ENCODE assay signal across 10 cellular contexts in genomic region chr1:9792156-9793042, GRCh38. TPM values are rescaled to one million over a fixed set of nuclear protein-coding genes. Genes with fewer than 3 reads are reported as not detected.
A peak's percentile ranks its signal among the peaks of the same experiment; 100 is the strongest.
DNase-seq lines count a peak whose midpoint lies in the region; ATAC-seq lines count a peak whose summit lies in the region.
"Had no signal": no experiment of that assay in that cellular context is flagged by ENCODE, and none has a peak within 500 bp of the region (broad histone marks: within the 10 kb centered on the region; RNA-seq: fewer than 3 reads in every experiment).

No MANE protein-coding gene starts in this region.

- no peaks in the 10 kb centered on the region for H3K36me3 Mint-ChIP-seq in T-helper 17 cell (ENCODE audit: low read depth)

- no peak overlapping the region for H2AK5ac ChIP-seq in mesenchymal stem cell (ENCODE audit: low read length, severe bottlenecking)

- 77% methylated on average over 12 of the region's 14 CpGs for WGBS in mesenchymal stem cell

- DNase-seq in DMS153 treated with DMSO at 0.1 percent for 48 hours (lab: John Stamatoyannopoulos, UW; ENCODE audit: unreplicated experiment) (peak; percentile 89), NCI-H1092 (lab: John Stamatoyannopoulos, UW) (peak; percentile 98), T-helper 17 cell (no peak), mesenchymal stem cell (no peak), KBM-7 (no peak)
- DNase-seq: activated CD4-positive, alpha-beta T cell treated with anti-CD3 and anti-CD28 coated beads, Interleukin-2, amount 50 U/mL, for 1 hour had no signal

- H3K27me3 Mint-ChIP-seq in T-helper 17 cell, result no peaks in the 10 kb centered on the region

- H3K9me3 ChIP-seq in T-helper 17 cell (ENCODE audit: control insufficient read depth, low read length, poor library complexity, severe bottlenecking) (no peaks in the 10 kb centered on the region), mesenchymal stem cell (ENCODE audit: control insufficient read depth, low read length) (no peaks in the 10 kb centered on the region)
- H3K9me3 ChIP-seq: thoracic aorta had no signal

- no peaks in the 10 kb centered on the region for H3K36me3 ChIP-seq in mesenchymal stem cell (ENCODE audit: control insufficient read depth in 1 of 2, insufficient read depth in 2 of 2, low read depth in 1 of 2, low read length in 2 of 2)
- H3K36me3 ChIP-seq: thoracic aorta had no signal

- H3K9ac ChIP-seq in mesenchymal stem cell (ENCODE audit: low read length), result no peak overlapping the region

- H3K4me2 ChIP-seq in mesenchymal stem cell (ENCODE audit: low read length, poor library complexity, severe bottlenecking), result peak overlapping the region; percentile 3

- H3K4me1 ChIP-seq in mesenchymal stem cell (ENCODE audit: control insufficient read depth, insufficient read depth, low read depth, low read length), result peaks cover 25% of the 10 kb centered on the region

- no peak overlapping the region for H3K27ac ChIP-seq in mesenchymal stem cell (ENCODE audit: low read length, poor library complexity, severe bottlenecking)
- H3K27ac ChIP-seq: thoracic aorta had no signal

- no peak overlapping the region for H4K8ac ChIP-seq in mesenchymal stem cell (ENCODE audit: low read length)

- H3K4me1 Mint-ChIP-seq in T-helper 17 cell, result peaks cover 39% of the 10 kb centered on the region

- H3K4ac ChIP-seq in mesenchymal stem cell (ENCODE audit: low read depth in 1 of 2, low read length in 2 of 2), result no peak overlapping the region

- H3K27me3 ChIP-seq in mesenchymal stem cell (ENCODE audit: control insufficient read depth in 1 of 2, insufficient read depth in 1 of 2, low read length in 2 of 2), result no peaks in the 10 kb centered on the region

- no peak overlapping the region for H3K18ac ChIP-seq in mesenchymal stem cell (ENCODE audit: low read depth in 1 of 2, low read length in 2 of 2)

- peaks cover 15% of the 10 kb centered on the region for H3K79me1 ChIP-seq in mesenchymal stem cell (replicated peaks; ENCODE audit: low read length, poor library complexity, severe bottlenecking)

- no peak overlapping the region for H3K23ac ChIP-seq in mesenchymal stem cell (ENCODE audit: low read length in 2 of 2)

- no peak overlapping the region for H2BK120ac ChIP-seq in mesenchymal stem cell (ENCODE audit: low read depth, low read length)

- H3K4me3 Mint-ChIP-seq in T-helper 17 cell, result no peak overlapping the region

- H3K14ac ChIP-seq in mesenchymal stem cell (ENCODE audit: low read length in 2 of 2), result no peak overlapping the region

- no peak overlapping the region for H3K4me3 ChIP-seq in mesenchymal stem cell (ENCODE audit: insufficient read depth in 1 of 2, low read depth in 1 of 2, low read length in 2 of 2)
- H3K4me3 ChIP-seq: thoracic aorta had no signal

- H2BK15ac ChIP-seq in mesenchymal stem cell (ENCODE audit: low read depth, poor library complexity, severe bottlenecking), result no peak overlapping the region

- ATAC-seq in T-helper 17 cell (no peak), GM21526 (IDR thresholded peaks at IDR 0.05; ENCODE audit: low FRiP score, unreplicated experiment) (no peak), GM18909 (IDR thresholded peaks at IDR 0.05; ENCODE audit: poor library complexity, unreplicated experiment) (no peak), HG03378 (IDR thresholded peaks at IDR 0.05; ENCODE audit: unreplicated experiment) (no peak)

- in situ Hi-C loops in KBM-7 (cut with MboI; ENCODE audit: low pct_unique_long_range_greater_than_20kb, low sequenced_read_pairs), result no loop called here

- H4K91ac ChIP-seq in mesenchymal stem cell (ENCODE audit: low read length), result no peak overlapping the region

- no peak overlapping the region for H2BK12ac ChIP-seq in mesenchymal stem cell (ENCODE audit: low read length in 2 of 2)

- H3K27ac Mint-ChIP-seq in T-helper 17 cell, result peak overlapping the region; percentile 32

- H2AFZ ChIP-seq in mesenchymal stem cell (ENCODE audit: low read depth, low read length), result no peak overlapping the region

- H2BK5ac ChIP-seq in mesenchymal stem cell (ENCODE audit: low read depth, low read length, poor library complexity, severe bottlenecking), result no peak overlapping the region

RNA-seq across cellular contexts. Expression of gene CLSTN1, which starts 31.4 kb away (rescaled TPM):
- 10 to 100 TPM; 86.3 to 91.5 TPM for total RNA-seq in T-helper 17 cell
- polyA plus RNA-seq in mesenchymal stem cell (2013, experiment 1 of 2), result 81.8 TPM
- polyA plus RNA-seq in mesenchymal stem cell (2013, experiment 2 of 2), result 79.6 TPM

Comparison
In these comparisons a context has a peak if more than half of its experiments do, and no peak if none do; other contexts are left out.
1. DNase-seq: peak in DMS153 treated with DMSO at 0.1 percent for 48 hours (single experiment) and NCI-H1092 (single experiment); none in T-helper 17 cell (0 of 3), mesenchymal stem cell (single experiment) and KBM-7 (single experiment).